Comparison of ENCODE assay signal across 17 cellular contexts in genomic region chr1:182575540-182576149, GRCh38. TPM values are rescaled to one million over a fixed set of nuclear protein-coding genes. Genes with fewer than 3 reads are reported as not detected.
DNase-seq lines count a peak whose midpoint lies in the region; ATAC-seq, FAIRE-seq and TF ChIP-seq lines count a peak whose summit lies in the region.
"Had no signal": no experiment of that assay in that cellular context is flagged by ENCODE, and none has a peak within 500 bp of the region (broad histone marks: within the 10 kb centered on the region; RNA-seq: fewer than 3 reads in every experiment).

No MANE protein-coding gene starts in this region.

- TF ChIP-seq CTCF in A549 (IDR thresholded peaks at IDR 0.05) (no peak), astrocyte of the spinal cord (IDR thresholded peaks at IDR 0.05; ENCODE audit: low read depth, low read length) (no peak)

- peaks cover 5% of the 10 kb centered on the region; the same call in 1 of the 3 replicates for H3K4me1 ChIP-seq in A549
- H3K4me1 ChIP-seq: neural progenitor cell had no signal

- TF ChIP-seq EP300 in A549 (IDR thresholded peaks at IDR 0.05): no peak

- in situ Hi-C loops in astrocyte of the spinal cord (cut with HindIII; ENCODE audit: low sequenced_read_pairs): no loop called here

- DNase-seq in A549 (ENCODE audit: low read depth in 1 of 2, low spot score in 1 of 2) (no peak), HT-29 (ENCODE audit: low spot score) (peak; percentile 57), astrocyte of the spinal cord (ENCODE audit: low read depth, low spot score) (peak; percentile 35), kidney tubule cell (ENCODE audit: low spot score) (peak; percentile 58), SW 1271 (lab: John Stamatoyannopoulos, UW) (no peak), NCI-H774 (lab: John Stamatoyannopoulos, UW) (no peak)
- DNase-seq: activated CD4-positive, alpha-beta T cell treated with anti-CD3 and anti-CD28 coated beads for 4 hours; activated gamma-delta T cell treated with Interleukin-2 at 50 U/mL for 16 hours; NCI-H1694; SJCRH30 had no signal

- POLR2A ChIA-PET in A549 (lab: Yijun Ruan, JAX): no interaction called here

- no peak for TF ChIP-seq POLR2A in A549 (IDR thresholded peaks at IDR 0.05; ENCODE audit: low read length)

- CTCF ChIA-PET in A549 (lab: Yijun Ruan, JAX): no interaction called here

- WGBS in A549 (ENCODE audit: missing lambda C conversion rate): 64% methylated on average over 3 of the region's 3 CpGs

- peak in 1 of 2 experiments; percentile 30; a peak in 1 of 6 replicates for ATAC-seq in A549
- no peak for ATAC-seq in HG03135 (IDR thresholded peaks at IDR 0.05; ENCODE audit: unreplicated experiment)
- ATAC-seq in GM21526 (IDR thresholded peaks at IDR 0.05; ENCODE audit: low FRiP score, unreplicated experiment): no peak

- no peak overlapping the region for H3K4me3 ChIP-seq in A549
- no peak overlapping the region for H3K4me3 ChIP-seq in astrocyte of the spinal cord (ENCODE audit: low read depth, low read length)
- H3K4me3 ChIP-seq: BLaER1, neural progenitor cell, SJCRH30, thoracic aorta had no signal

- H3K9me3 ChIP-seq in A549: no peaks in the 10 kb centered on the region
- H3K9me3 ChIP-seq: SJCRH30, thoracic aorta had no signal

- TF ChIP-seq RAD21 in A549 (conservative IDR thresholded peaks at IDR 0.05 in 1 of 2, IDR thresholded peaks at IDR 0.05 in 1 of 2): no peak

- FAIRE-seq in A549 (lab: Jason Lieb, UNC): peak; percentile 13
- FAIRE-seq: GM19239, islet of Langerhans had no signal

- no peak overlapping the region for H3K4me2 ChIP-seq in A549
- H3K4me2 ChIP-seq: BLaER1, neural progenitor cell had no signal

- H3K27ac ChIP-seq in A549: no peak overlapping the region
- H3K27ac ChIP-seq: BLaER1, neural progenitor cell, SJCRH30, thoracic aorta had no signal

TF ChIP-seq in A549, 52 proteins besides CTCF, POLR2A, EP300 and RAD21:
- TF ChIP-seq CEBPB (IDR thresholded peaks at IDR 0.05): peak in 1 of 2 experiments; percentile 31; a peak in 1 of 4 replicates
- no peak for TF ChIP-seq MAFK (IDR thresholded peaks at IDR 0.05; ENCODE audit: partially characterized antibody)

RNA-seq across cellular contexts. Expression of gene RNASEL, which starts 13.4 kb away (rescaled TPM):
- polyA plus RNA-seq in A549 (2011; rRNA removed) (4.1 and 4.6 TPM in 2 replicates), A549 (2017; fragmentation: RNase III; extraction: RNeasy Plus Mini Kit Qiagen cat#74134 plus additional on column Dnase treatment) (1.7 to 1.9 TPM (median 1.9 TPM) in 3 replicates)
- 0.65 and 0.67 TPM in 2 replicates for polyA plus RNA-seq in A549 (2012; cell fraction: cytosol; rRNA removed)
- polyA plus RNA-seq in A549 (2012; cell fraction: nucleus; rRNA removed): 0.68 and 1.1 TPM in 2 replicates
- 1.9 and 3.4 TPM in 2 replicates for polyA minus RNA-seq in A549 (2011; rRNA and poly(A)+ RNA removed)
- total RNA-seq in HT-29 (2014; rRNA removed; shearing (Covaris generic)): 1.6 and 1.9 TPM in 2 replicates

RNA-seq across cellular contexts. Expression of gene RGS16, which starts 28.5 kb away (rescaled TPM):
- polyA plus RNA-seq in A549 (2011; rRNA removed): 0.30 and 0.45 TPM in 2 replicates
- polyA plus RNA-seq in A549 (2012; cell fraction: cytosol; rRNA removed): 0.21 and 0.25 TPM in 2 replicates
- 0.28 and 0.33 TPM in 2 replicates for polyA plus RNA-seq in A549 (2012; cell fraction: nucleus; rRNA removed)
- polyA plus RNA-seq in A549 (2017; fragmentation: RNase III; extraction: RNeasy Plus Mini Kit Qiagen cat#74134 plus additional on column Dnase treatment): 0.13 to 0.15 TPM (median 0.13 TPM) in 3 replicates
- 0.37 and 0.39 TPM in 2 replicates for polyA minus RNA-seq in A549 (2011; rRNA and poly(A)+ RNA removed)
- total RNA-seq in HT-29 (2014; rRNA removed; shearing (Covaris generic)): 3.1 and 5.1 TPM in 2 replicates

Comparison
In these comparisons a context has a peak if more than half of its experiments do, and no peak if none do; other contexts are left out.
1. DNase-seq: peak in HT-29 (single experiment), astrocyte of the spinal cord (single experiment) and kidney tubule cell (single experiment); none in A549 (0 of 2), SW 1271 (0 of 2) and NCI-H774 (single experiment).